Comparison of ENCODE assay signal across 26 cellular contexts in the genomic region with DNA sequence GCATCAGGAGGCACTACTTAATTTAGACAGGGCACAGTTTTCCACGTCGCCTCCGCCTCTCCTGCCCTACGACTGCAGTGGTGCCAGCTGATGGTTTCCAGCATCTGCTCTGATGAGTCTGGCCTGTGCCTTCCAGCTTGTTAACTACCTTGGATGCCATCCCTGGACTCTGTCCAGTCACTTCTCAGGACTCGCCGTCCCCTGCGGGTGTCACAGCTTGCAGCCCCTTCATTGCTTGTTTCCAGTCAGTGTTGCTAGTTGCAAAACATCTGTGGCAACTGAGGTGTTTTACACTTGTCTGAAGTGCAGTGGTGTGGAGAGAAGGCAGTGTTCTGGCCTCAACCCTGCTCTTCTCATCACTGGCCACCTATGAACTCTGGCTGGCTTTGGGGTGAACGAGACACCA. TPM values are rescaled to one million over a fixed set of nuclear protein-coding genes. Genes with fewer than 3 reads are reported as not detected.
DNase-seq lines count a peak whose midpoint lies in the region; ATAC-seq and TF ChIP-seq lines count a peak whose summit lies in the region.
"Had no signal": no experiment of that assay in that cellular context is flagged by ENCODE, and none has a peak within 500 bp of the region (broad histone marks: within the 10 kb centered on the region; RNA-seq: fewer than 3 reads in every experiment).

No MANE protein-coding gene starts in this region.

- H3K27ac ChIP-seq in right atrium auricular region (peak overlapping the region; percentile 80 to 90), sigmoid colon (peak overlapping the region; percentile 63 to 78 (median 74)), testis (no peak overlapping the region), spleen (no peak overlapping the region)
- H3K27ac ChIP-seq: A549, body of pancreas, HL-60 had no signal

- DNase-seq in CD14-positive monocyte (ENCODE audit: low spot score) (peak; percentile 24), ecto neural progenitor cell (ENCODE audit: low spot score) (peak; percentile 41), right atrium auricular region (ENCODE audit: low spot score) (peak; percentile 77), sigmoid colon (peak; percentile 91), testis (no peak), GM13976 (ENCODE audit: low spot score) (no peak), spleen (no peak)
- DNase-seq: activated CD4-positive, alpha-beta memory T cell treated with anti-CD3 and anti-CD28 coated beads for 36 hours; activated CD4-positive, CD25-positive, alpha-beta regulatory T cell; body of pancreas; DMS79 treated with DMSO at 0.1 percent for 48 hours; effector memory CD8-positive, alpha-beta T cell; midbrain; NCI-H2081 treated with DMSO at 0.1 percent for 48 hours; NCI-H510A; nephron progenitor cell; stimulated activated naive CD4-positive, alpha-beta T cell; T1000 had no signal

- no peak for TF ChIP-seq POLR2A in sigmoid colon (IDR thresholded peaks at IDR 0.05)
- no peak for TF ChIP-seq POLR2A in testis (IDR thresholded peaks at IDR 0.05)
- no peak for TF ChIP-seq POLR2A in spleen (IDR thresholded peaks at IDR 0.05)

- H3K27me3 ChIP-seq in right atrium auricular region, result no peaks in the 10 kb centered on the region
- no peaks in the 10 kb centered on the region for H3K27me3 ChIP-seq in sigmoid colon
- H3K27me3 ChIP-seq in testis, result no peaks in the 10 kb centered on the region
- H3K27me3 ChIP-seq in spleen (replicated peaks in 1 of 7), result no peaks in the 10 kb centered on the region
- H3K27me3 ChIP-seq: body of pancreas, tibial nerve had no signal

- TF ChIP-seq CTCF in CD14-positive monocyte (IDR thresholded peaks at IDR 0.05), result no peak
- no peak for TF ChIP-seq CTCF in right atrium auricular region (IDR thresholded peaks at IDR 0.05)
- TF ChIP-seq CTCF in sigmoid colon (IDR thresholded peaks at IDR 0.05), result no peak
- TF ChIP-seq CTCF in testis (IDR thresholded peaks at IDR 0.05), result no peak
- TF ChIP-seq CTCF in GM13976 (IDR thresholded peaks at IDR 0.05; ENCODE audit: borderline replicate concordance, control extremely low read depth, extremely low read depth, insufficient read depth, missing control alignments), result no peak
- TF ChIP-seq CTCF in spleen (IDR thresholded peaks at IDR 0.05 in 8 of 11, conservative IDR thresholded peaks at IDR 0.05 in 3 of 11), result no peak

- no peak overlapping the region for H3K4me3 ChIP-seq in right atrium auricular region
- no peak overlapping the region for H3K4me3 ChIP-seq in sigmoid colon
- H3K4me3 ChIP-seq in testis, result no peak overlapping the region
- no peak overlapping the region for H3K4me3 ChIP-seq in spleen
- H3K4me3 ChIP-seq: A549, body of pancreas, GM12878, tibial nerve had no signal

- ATAC-seq in GM19328 (IDR thresholded peaks at IDR 0.05; ENCODE audit: unreplicated experiment), result no peak
- ATAC-seq: A549; body of pancreas; effector memory CD8-positive, alpha-beta T cell; esophagus mucosa; GM12878 had no signal

- H3K4me3 Mint-ChIP-seq in CD14-positive monocyte, result no peak overlapping the region
- H3K4me3 Mint-ChIP-seq: activated CD4-positive, alpha-beta memory T cell treated with anti-CD3 and anti-CD28 coated beads for 36 hours; B cell; effector memory CD8-positive, alpha-beta T cell; nephron progenitor cell had no signal

- H3K9me3 ChIP-seq in right atrium auricular region (no peaks in the 10 kb centered on the region), sigmoid colon (no peaks in the 10 kb centered on the region), testis (no peaks in the 10 kb centered on the region), spleen (no peaks in the 10 kb centered on the region)
- H3K9me3 ChIP-seq: A549, body of pancreas, tibial nerve had no signal

- H3K27ac Mint-ChIP-seq in CD14-positive monocyte, result peak overlapping the region in 1 of 7 donors; percentile 43
- H3K27ac Mint-ChIP-seq: activated CD4-positive, alpha-beta memory T cell treated with anti-CD3 and anti-CD28 coated beads for 36 hours; B cell; effector memory CD8-positive, alpha-beta T cell; nephron progenitor cell had no signal

- peaks cover 27% of the 10 kb centered on the region for H3K4me1 Mint-ChIP-seq in CD14-positive monocyte

- peaks cover 0 to 7% (median 6%) of the 10 kb centered on the region in 3 donors for H3K27me3 Mint-ChIP-seq in CD14-positive monocyte (ENCODE audit: low read depth in 3 of 3)

- peak in 3 of 4 donors; percentile 53 to 83 (median 73) for TF ChIP-seq EP300 in sigmoid colon (IDR thresholded peaks at IDR 0.05)

- H3K4me1 ChIP-seq in right atrium auricular region (peaks cover 0 to 52% of the 10 kb centered on the region in 2 donors), sigmoid colon (peaks cover 0 to 37% (median 18%) of the 10 kb centered on the region in 4 donors), testis (no peaks in the 10 kb centered on the region), spleen (peaks cover 0 to 8% (median 0%) of the 10 kb centered on the region in 6 donors)
- H3K4me1 ChIP-seq: A549, body of pancreas had no signal

- intact Hi-C loops in CD14-positive monocyte (cut with micrococcal nuclease), result loop anchor here in 1 of 2 donors (5.0 kb wide), 1 partner anchor 40 kb away; no protein-coding TSS in a partner anchor
- intact Hi-C loops in sigmoid colon (cut with DNase I), result loop anchor here (2.0 kb wide), 2 partner anchors 47 to 67 kb away; no protein-coding TSS in a partner anchor
- intact Hi-C loops in testis (cut with DNase I; ENCODE audit: low total_unique reads), result no loop called here
- intact Hi-C loops in spleen (cut with DNase I; ENCODE audit: low total_unique reads), result no loop called here

- in situ Hi-C loops in GM13976 (cut with MboI; ENCODE audit: low sequenced_read_pairs, unreplicated experiment), result no loop called here

- H3K36me3 Mint-ChIP-seq in CD14-positive monocyte, result peaks cover 25 to 27% of the 10 kb centered on the region in 2 donors
- H3K36me3 Mint-ChIP-seq: activated CD4-positive, alpha-beta memory T cell treated with anti-CD3 and anti-CD28 coated beads for 36 hours had no signal

- 84 to 88% methylated on average over 8 of the region's 8 CpGs for WGBS in sigmoid colon, 2 donors
- WGBS in testis, 2 donors, result 70 to 73% methylated on average over 8 of the region's 8 CpGs
- WGBS in spleen, 5 donors, result 83 to 91% (median 88%) methylated on average over 8 of the region's 8 CpGs

- H3K9me3 Mint-ChIP-seq in CD14-positive monocyte, result peaks cover 0 to 4% (median 0%) of the 10 kb centered on the region in 7 donors
- H3K9me3 Mint-ChIP-seq: activated CD4-positive, alpha-beta memory T cell treated with anti-CD3 and anti-CD28 coated beads for 36 hours; effector memory CD8-positive, alpha-beta T cell; nephron progenitor cell had no signal

- H3K36me3 ChIP-seq in right atrium auricular region (peaks cover 30% of the 10 kb centered on the region), sigmoid colon (peaks cover 0 to 1% (median 0%) of the 10 kb centered on the region in 4 donors), testis (ENCODE audit: low read depth, missing control alignments) (no peaks in the 10 kb centered on the region), spleen (no peaks in the 10 kb centered on the region)
- H3K36me3 ChIP-seq: tibial nerve had no signal

RNA-seq across cellular contexts. Expression of a gene that starts 8.2 kb away (rescaled TPM):
- polyA plus RNA-seq in CD14-positive monocyte (1 to 10 TPM; 4.7 to 4.9 TPM), sigmoid colon (1 to 10 TPM in 2 of 3 donors, under 1 TPM in 1; 0.46 to 3.8 (median 3.0) TPM), testis (ENCODE audit: insufficient read depth, low read depth, low replicate concordance) (27.2 TPM), spleen (1 to 10 TPM in 2 of 3 donors, under 1 TPM in 1; 0.89 to 1.5 (median 1.4) TPM)
- total RNA-seq in right atrium auricular region (100 to 1,000 TPM; 120 to 168 TPM), sigmoid colon (10 to 100 TPM in 3 of 4 donors, 1 to 10 TPM in 1; 7.2 to 22.5 (median 14.2) TPM), testis (10 to 100 TPM; 42.8 to 43.2 TPM), spleen (1 to 10 TPM; 3.4 to 9.7 (median 6.9) TPM)
- total RNA-seq: RPMI7951 had no signal

Comparison
In these comparisons a context has a peak if more than half of its experiments do, and no peak if none do; other contexts are left out.
1. DNase-seq: peak in CD14-positive monocyte (single experiment), ecto neural progenitor cell (single experiment), right atrium auricular region (single experiment) and sigmoid colon (single experiment); none in testis (single experiment), GM13976 (single experiment) and spleen (single experiment).
2. H3K27ac ChIP-seq: peak in right atrium auricular region (2 of 2) and sigmoid colon (4 of 4); none in testis (0 of 2) and spleen (0 of 8).